ENCODE assay signal across 9 cellular contexts in genomic region chr12:95959107-95959506, GRCh38. TPM values are rescaled to one million over a fixed set of nuclear protein-coding genes. Genes with fewer than 3 reads are reported as not detected.
A peak's percentile ranks its signal among the peaks of the same experiment; 100 is the strongest.
DNase-seq lines count a peak whose midpoint lies in the region; ATAC-seq, FAIRE-seq and TF ChIP-seq lines count a peak whose summit lies in the region.
"Had no signal": no experiment of that assay in that cellular context is flagged by ENCODE, and none has a peak within 500 bp of the region (broad histone marks: within the 10 kb centered on the region; RNA-seq: fewer than 3 reads in every experiment).

No MANE protein-coding gene starts in this region.

- intact Hi-C loops in endothelial cell of umbilical vein (cut with micrococcal nuclease), result no loop called here
- intact Hi-C loops in CD8-positive, alpha-beta T cell (cut with DNase I, micrococcal nuclease), result loop anchor here in 1 of 2 experiments (2.0 kb wide), 1 partner anchor 40 kb away; no protein-coding TSS in a partner anchor

- no peak overlapping the region for H3K27ac ChIP-seq in endothelial cell of umbilical vein (ENCODE audit: insufficient read depth, low read depth, low read length)
- no peak overlapping the region for H3K27ac ChIP-seq in CD8-positive, alpha-beta T cell (ENCODE audit: low read depth, low read length)
- H3K27ac ChIP-seq: neutrophil had no signal

- no peaks in the 10 kb centered on the region for H3K4me1 Mint-ChIP-seq in CD8-positive, alpha-beta T cell (ENCODE audit: low read depth)
- no peaks in the 10 kb centered on the region for H3K4me1 Mint-ChIP-seq in naive thymus-derived CD8-positive, alpha-beta T cell

- peaks cover 9 to 16% of the 10 kb centered on the region in 2 experiments for H3K27me3 ChIP-seq in endothelial cell of umbilical vein (ENCODE audit: control insufficient read depth in 2 of 2, insufficient read depth in 2 of 2, low read length in 2 of 2)
- H3K27me3 ChIP-seq in CD8-positive, alpha-beta T cell (ENCODE audit: insufficient read depth, low read length), result no peaks in the 10 kb centered on the region
- H3K27me3 ChIP-seq: neutrophil had no signal

- CTCF ChIA-PET in endothelial cell of umbilical vein (lab: Charles Lee), result interaction anchor here (1.0 to 2.5 kb wide), 6 partner anchors 9 to 384 kb away, joined by 3 to 26 read pairs (median 8); partner anchors contain the start of gene CCDC38
- CTCF ChIA-PET in CD8-positive, alpha-beta T cell (lab: Charles Lee), result interaction anchor here (1.4 to 4.5 kb wide), 2 partner anchors 13 to 41 kb away, joined by 3 to 20 read pairs; no protein-coding TSS in a partner anchor

- no peak overlapping the region for H3K4me2 ChIP-seq in endothelial cell of umbilical vein (ENCODE audit: insufficient read depth, low read length)

- H3K27me3 Mint-ChIP-seq in CD8-positive, alpha-beta T cell (ENCODE audit: low read depth), result no peaks in the 10 kb centered on the region
- H3K27me3 Mint-ChIP-seq in naive thymus-derived CD8-positive, alpha-beta T cell, result peaks cover 0 to 4% (median 2%) of the 10 kb centered on the region in 5 donors

- DNase-seq in AG10803 (ENCODE audit: low read depth) (peak; percentile 10), GM13976 (ENCODE audit: low spot score) (peak; percentile 32), NCI-H460 (ENCODE audit: extremely low read depth, low read depth) (peak; percentile 52), endothelial cell of umbilical vein (ENCODE audit: low read depth, low spot score) (peak; percentile 16), activated gamma-delta T cell (lab: John Stamatoyannopoulos, UW) (no peak)
- no peak for DNase-seq in stimulated activated CD4-positive, alpha-beta T cell treated with anti-CD3 and anti-CD28 coated beads, Interleukin-4, amount 100 ng/mL, for 1 hour
- no peak for DNase-seq in CD8-positive, alpha-beta T cell
- no peak for DNase-seq in naive thymus-derived CD8-positive, alpha-beta T cell

- in situ Hi-C loops in GM13976 (cut with MboI; ENCODE audit: low sequenced_read_pairs, unreplicated experiment), result no loop called here

- no peaks in the 10 kb centered on the region for H3K9me1 ChIP-seq in endothelial cell of umbilical vein (replicated peaks; ENCODE audit: control insufficient read depth, extremely low read depth, insufficient read depth, low read length)

- dilution Hi-C loops in endothelial cell of umbilical vein (cut with MboI; ENCODE audit: extremely low pct_ligation_motif_present, low sequenced_read_pairs), result no loop called here

- no peaks in the 10 kb centered on the region for H4K20me1 ChIP-seq in endothelial cell of umbilical vein (replicated peaks; ENCODE audit: control insufficient read depth, extremely low read depth, insufficient read depth, low read length)

- no peak overlapping the region for H2AFZ ChIP-seq in endothelial cell of umbilical vein (ENCODE audit: low read depth, low read length)

- H3K4me3 Mint-ChIP-seq in CD8-positive, alpha-beta T cell, result no peak overlapping the region
- H3K4me3 Mint-ChIP-seq in naive thymus-derived CD8-positive, alpha-beta T cell, result no peak overlapping the region

- POLR2A ChIA-PET in endothelial cell of umbilical vein (lab: Charles Lee), result no interaction called here
- POLR2A ChIA-PET in CD8-positive, alpha-beta T cell (lab: Charles Lee), result interaction anchor here (0.7 to 2.6 kb wide), 3 partner anchors 9 to 284 kb away, joined by 3 to 10 read pairs (median 4); partner anchors contain the start of genes AMDHD1 and CCDC38
- POLR2A ChIA-PET in naive thymus-derived CD8-positive, alpha-beta T cell (lab: Charles Lee), result no interaction called here

- no peak overlapping the region for H3K4me3 ChIP-seq in AG10803 (ENCODE audit: low read length)
- no peak overlapping the region for H3K4me3 ChIP-seq in endothelial cell of umbilical vein (replicated peaks in 1 of 3; ENCODE audit: insufficient read depth in 1 of 3, low read depth in 1 of 3, low read length in 3 of 3)
- no peak overlapping the region for H3K4me3 ChIP-seq in CD8-positive, alpha-beta T cell (ENCODE audit: low read depth, low read length)

- no peaks in the 10 kb centered on the region for H3K9me3 ChIP-seq in endothelial cell of umbilical vein (replicated peaks; ENCODE audit: control insufficient read depth, insufficient read depth, low read length)
- no peaks in the 10 kb centered on the region for H3K9me3 ChIP-seq in CD8-positive, alpha-beta T cell (ENCODE audit: low read length)
- H3K9me3 ChIP-seq: neutrophil had no signal

- H3K36me3 Mint-ChIP-seq in CD8-positive, alpha-beta T cell, result peaks cover 6% of the 10 kb centered on the region
- H3K36me3 Mint-ChIP-seq in naive thymus-derived CD8-positive, alpha-beta T cell, result no peaks in the 10 kb centered on the region

- FAIRE-seq in endothelial cell of umbilical vein (lab: Jason Lieb, UNC), result no peak

- TF ChIP-seq POLR2A in endothelial cell of umbilical vein (IDR thresholded peaks at IDR 0.05; ENCODE audit: low read depth, low read length), result no peak

- no peaks in the 10 kb centered on the region for H3K9me3 Mint-ChIP-seq in CD8-positive, alpha-beta T cell
- no peaks in the 10 kb centered on the region for H3K9me3 Mint-ChIP-seq in naive thymus-derived CD8-positive, alpha-beta T cell

- H3K9ac ChIP-seq in endothelial cell of umbilical vein (replicated peaks; ENCODE audit: extremely low read depth, insufficient read depth, low read length), result no peak overlapping the region

- H3K27ac Mint-ChIP-seq in CD8-positive, alpha-beta T cell, result no peak overlapping the region
- H3K27ac Mint-ChIP-seq in naive thymus-derived CD8-positive, alpha-beta T cell, result peak overlapping the region in 1 of 10 donors; percentile 37

- TF ChIP-seq CTCF in AG10803 (conservative IDR thresholded peaks at IDR 0.05; ENCODE audit: low read length), result no peak; the same call in 1 of the 2 replicates
- no peak for TF ChIP-seq CTCF in GM13976 (IDR thresholded peaks at IDR 0.05; ENCODE audit: borderline replicate concordance, control extremely low read depth, extremely low read depth, insufficient read depth, missing control alignments)
- peak in 1 of 2 donors; percentile 3 for TF ChIP-seq CTCF in endothelial cell of umbilical vein (IDR thresholded peaks at IDR 0.05; ENCODE audit: extremely low read depth in 1 of 2, insufficient read depth in 1 of 2, low read depth in 1 of 2, low read length in 2 of 2)
- TF ChIP-seq CTCF in CD8-positive, alpha-beta T cell (IDR thresholded peaks at IDR 0.05), result no peak

- no peaks in the 10 kb centered on the region for H3K4me1 ChIP-seq in endothelial cell of umbilical vein (ENCODE audit: control insufficient read depth, extremely low read depth, insufficient read depth, low read length)
- no peaks in the 10 kb centered on the region for H3K4me1 ChIP-seq in CD8-positive, alpha-beta T cell (ENCODE audit: insufficient read depth, low read length)

- no peaks in the 10 kb centered on the region for H3K79me2 ChIP-seq in endothelial cell of umbilical vein (ENCODE audit: control insufficient read depth, insufficient read depth, low read length)

- no peaks in the 10 kb centered on the region for H3K36me3 ChIP-seq in endothelial cell of umbilical vein (ENCODE audit: control insufficient read depth in 2 of 2, extremely low read depth in 1 of 2, insufficient read depth in 2 of 2, low read length in 2 of 2)
- H3K36me3 ChIP-seq in CD8-positive, alpha-beta T cell (ENCODE audit: insufficient read depth, low read length), result no peaks in the 10 kb centered on the region
- H3K36me3 ChIP-seq: neutrophil had no signal

- no peak for ATAC-seq in CD8-positive, alpha-beta T cell
- no peak for ATAC-seq in naive thymus-derived CD8-positive, alpha-beta T cell

- BruUV-seq in endothelial cell of umbilical vein (replicated peaks; lab: Mats Ljungman, UMichigan), result no TSS peak

RNA-seq across cellular contexts. Expression of gene AMDHD1, which starts 16.0 kb away (rescaled TPM):
- total RNA-seq in NCI-H460 (2014; rRNA removed; shearing (Covaris generic)), result 15.6 and 21.6 TPM in 2 replicates
- polyA plus RNA-seq in NCI-H460 (2014; cell fraction: nucleus; rRNA removed), result 7.3 and 15.2 TPM in 2 replicates
- total RNA-seq in endothelial cell of umbilical vein, result not detected in 2 replicates
- polyA plus RNA-seq in endothelial cell of umbilical vein, result 0.16 TPM in 1 of 2 replicates, not detected in the other
- polyA plus RNA-seq in endothelial cell of umbilical vein (2011; cell fraction: cytosol; rRNA removed), result 0.06 TPM in 1 of 2 replicates, not detected in the other
- 0.31 TPM in 1 of 2 replicates, not detected in the other for polyA plus RNA-seq in endothelial cell of umbilical vein (2011; cell fraction: nucleus; rRNA removed)
- not detected in 2 replicates for polyA plus RNA-seq in endothelial cell of umbilical vein (2012)
- not detected in 2 replicates for polyA minus RNA-seq in endothelial cell of umbilical vein
- 1.2 TPM for polyA minus RNA-seq in endothelial cell of umbilical vein (2011; cell fraction: cytosol; rRNA and poly(A)+ RNA removed)
- not detected in 2 replicates for polyA minus RNA-seq in endothelial cell of umbilical vein (2011; cell fraction: nucleus; rRNA and poly(A)+ RNA removed)
- total RNA-seq in CD8-positive, alpha-beta T cell, result under 1 TPM; 0.25 to 0.68 TPM
- total RNA-seq in naive thymus-derived CD8-positive, alpha-beta T cell, result 1 to 10 TPM; 2.0 to 2.2 TPM
- polyA plus RNA-seq in naive thymus-derived CD8-positive, alpha-beta T cell, result 1 to 10 TPM in 1 of 3 donors, under 1 TPM in 2; 0.27 to 1.2 (median 0.44) TPM

RNA-seq across cellular contexts. Expression of gene CCDC38, which starts 16.7 kb away (rescaled TPM):
- total RNA-seq in NCI-H460 (2014; rRNA removed; shearing (Covaris generic)), result 0.89 and 0.92 TPM in 2 replicates
- polyA plus RNA-seq in NCI-H460 (2014; cell fraction: nucleus; rRNA removed), result 0.42 and 0.79 TPM in 2 replicates
- not detected in 2 replicates for total RNA-seq in endothelial cell of umbilical vein
- polyA plus RNA-seq in endothelial cell of umbilical vein, result not detected in 2 replicates
- polyA plus RNA-seq in endothelial cell of umbilical vein (2011; cell fraction: cytosol; rRNA removed), result 0.01 TPM in 1 of 2 replicates, not detected in the other
- polyA plus RNA-seq in endothelial cell of umbilical vein (2011; cell fraction: nucleus; rRNA removed), result not detected in 2 replicates
- polyA plus RNA-seq in endothelial cell of umbilical vein (2012), result not detected in 2 replicates
- polyA minus RNA-seq in endothelial cell of umbilical vein, result not detected in 2 replicates
- polyA minus RNA-seq in endothelial cell of umbilical vein (2011; cell fraction: cytosol; rRNA and poly(A)+ RNA removed), result not detected
- not detected in 2 replicates for polyA minus RNA-seq in endothelial cell of umbilical vein (2011; cell fraction: nucleus; rRNA and poly(A)+ RNA removed)
- total RNA-seq in CD8-positive, alpha-beta T cell, result not detected
- total RNA-seq in naive thymus-derived CD8-positive, alpha-beta T cell, result under 1 TPM; 0.39 to 0.88 TPM
- polyA plus RNA-seq in naive thymus-derived CD8-positive, alpha-beta T cell, result not detected

RNA-seq across cellular contexts. Expression of gene HAL, which starts 37.0 kb away (rescaled TPM):
- 2.9 and 4.3 TPM in 2 replicates for total RNA-seq in NCI-H460 (2014; rRNA removed; shearing (Covaris generic))
- polyA plus RNA-seq in NCI-H460 (2014; cell fraction: nucleus; rRNA removed), result 0.97 and 1.5 TPM in 2 replicates
- 0.44 and 0.62 TPM in 2 replicates for total RNA-seq in endothelial cell of umbilical vein
- polyA plus RNA-seq in endothelial cell of umbilical vein, result 0.18 and 0.51 TPM in 2 replicates
- polyA plus RNA-seq in endothelial cell of umbilical vein (2011; cell fraction: cytosol; rRNA removed), result 0.01 and 0.03 TPM in 2 replicates
- polyA plus RNA-seq in endothelial cell of umbilical vein (2011; cell fraction: nucleus; rRNA removed), result 1.7 and 2.4 TPM in 2 replicates
- polyA plus RNA-seq in endothelial cell of umbilical vein (2012), result 0.16 and 0.24 TPM in 2 replicates
- polyA minus RNA-seq in endothelial cell of umbilical vein, result 1.4 and 13.4 TPM in 2 replicates
- polyA minus RNA-seq in endothelial cell of umbilical vein (2011; cell fraction: cytosol; rRNA and poly(A)+ RNA removed), result not detected
- polyA minus RNA-seq in endothelial cell of umbilical vein (2011; cell fraction: nucleus; rRNA and poly(A)+ RNA removed), result 4.6 and 5.1 TPM in 2 replicates
- total RNA-seq in CD8-positive, alpha-beta T cell, result under 1 TPM; 0.17 to 0.95 TPM
- 1 to 10 TPM; 1.3 to 3.0 TPM for total RNA-seq in naive thymus-derived CD8-positive, alpha-beta T cell
- polyA plus RNA-seq in naive thymus-derived CD8-positive, alpha-beta T cell, result not detected

Comparison
In these comparisons a context has a peak if more than half of its experiments do, and no peak if none do; other contexts are left out.
1. DNase-seq: peak in AG10803 (single experiment), GM13976 (single experiment), NCI-H460 (single experiment) and endothelial cell of umbilical vein (single experiment); none in stimulated activated CD4-positive, alpha-beta T cell treated with anti-CD3 and anti-CD28 coated beads, Interleukin-4, amount 100 ng/mL, for 1 hour (single experiment), CD8-positive, alpha-beta T cell (0 of 7), naive thymus-derived CD8-positive, alpha-beta T cell (0 of 10) and activated gamma-delta T cell (single experiment).